In genomic region chr20:57543754-57544153, GRCh38 we compare ENCODE assay signal across 23 cellular contexts. TPM values are rescaled to one million over a fixed set of nuclear protein-coding genes. Genes with fewer than 3 reads are reported as not detected.
"Had no signal": no experiment of that assay in that cellular context is flagged by ENCODE, and none has a peak within 500 bp of the region (broad histone marks: within the 10 kb centered on the region; RNA-seq: fewer than 3 reads in every experiment).

No MANE protein-coding gene starts in this region.

- H3K4me3 Mint-ChIP-seq: IgD-negative memory B cell had no signal

- ATAC-seq: K562, Right ventricle myocardium inferior had no signal

- H3K27me3 ChIP-seq: Peyer's patch had no signal

- H3K36me3 ChIP-seq: Peyer's patch, SJCRH30 had no signal

- H3K4me1 Mint-ChIP-seq: IgD-negative memory B cell had no signal

- H3K9ac ChIP-seq: KMS-11 had no signal

- DNase-seq: Kasumi-1, MM.1S, NCI-H1092 treated with DMSO at 0.1 percent for 48 hours, NCI-H1436, NCI-H187, NCI-H2029, NCI-H2171 treated with DMSO at 0.1 percent for 48 hours, NCI-H345, NCI-H446 treated with DMSO at 0.1 percent for 48 hours, NCI-H510A treated with DMSO at 0.1 percent for 48 hours, NCI-H526, PC-9, Peyer's patch, SHP77 treated with DMSO at 0.1 percent for 48 hours, SJCRH30 had no signal

- H3K27ac ChIP-seq: KMS-11, PC-9, SJCRH30, SK-N-MC had no signal

- H3K4me1 ChIP-seq: SJCRH30 had no signal

- H3K4me3 ChIP-seq: K562, PC-9, SJCRH30, SK-N-MC had no signal

- H3K4me2 ChIP-seq: KMS-11, PC-9 had no signal

- H2AFZ ChIP-seq: PC-9 had no signal

- H3K9me3 ChIP-seq: Peyer's patch, SJCRH30 had no signal

RNA-seq across cellular contexts. Expression of gene PCK1, which starts 17.2 kb away (rescaled TPM):
- total RNA-seq: M059J, PC-9, RPMI7951, SJCRH30 had no signal
- polyA plus RNA-seq: IgD-negative memory B cell had no signal

RNA-seq across cellular contexts. Expression of gene CTCFL, which starts 18.8 kb away (rescaled TPM):
- total RNA-seq: HT-29, M059J, PC-9, Peyer's patch, Right ventricle myocardium inferior, RPMI7951 had no signal
- polyA plus RNA-seq: IgD-negative memory B cell had no signal
